ENCODE assay signal across 9 cellular contexts in genomic region chr2:68177541-68177940, GRCh38.
"Had no signal": no experiment of that assay in that cellular context is flagged by ENCODE, and none has a peak within 500 bp of the region (broad histone marks: within the 10 kb centered on the region; RNA-seq: fewer than 3 reads in every experiment).

No MANE protein-coding gene starts in this region.

- H3K4me3 Mint-ChIP-seq: T-helper 2 cell treated with Interferon-gamma antibody and Interleukin-4, amounts not matched to agents 5 μg/mL and 100 μg/mL, for 36 hours had no signal

- H3K9me3 Mint-ChIP-seq: T-helper 2 cell treated with Interferon-gamma antibody and Interleukin-4, amounts not matched to agents 5 μg/mL and 100 μg/mL, for 36 hours had no signal

- DNase-seq: activated naive CD4-positive, alpha-beta T cell; dorsolateral prefrontal cortex; islet precursor cell; posterior cingulate gyrus; retina; stimulated activated naive CD4-positive, alpha-beta T cell treated with Interleukin-2 at 50 U/mL for 16 hours had no signal

- ATAC-seq: esophagus mucosa, left lobe of liver had no signal
